22 cellular contexts compared by ENCODE assay signal in the genomic region with DNA sequence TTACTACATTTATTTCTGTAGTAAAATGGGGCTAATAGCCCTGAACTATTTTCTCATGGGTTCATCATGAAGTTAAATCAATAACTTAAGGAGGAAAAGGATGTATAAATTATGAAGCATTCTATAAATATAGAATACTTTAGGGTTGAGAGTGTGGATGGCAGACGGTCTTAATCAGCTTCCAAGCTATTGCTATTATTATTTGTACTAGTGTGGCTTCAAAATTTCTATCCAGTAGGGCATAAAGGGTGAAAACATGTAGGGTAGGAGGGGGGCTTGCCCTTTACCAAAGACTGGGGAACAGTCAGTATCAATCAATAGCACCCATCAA. TPM values are rescaled to one million over a fixed set of nuclear protein-coding genes. Genes with fewer than 3 reads are reported as not detected.
A peak's percentile ranks its signal among the peaks of the same experiment; 100 is the strongest.
DNase-seq lines count a peak whose midpoint lies in the region; ATAC-seq and TF ChIP-seq lines count a peak whose summit lies in the region.
"Had no signal": no experiment of that assay in that cellular context is flagged by ENCODE, and none has a peak within 500 bp of the region (broad histone marks: within the 10 kb centered on the region; RNA-seq: fewer than 3 reads in every experiment).

No MANE protein-coding gene starts in this region.

- no peaks in the 10 kb centered on the region for H3K79me2 ChIP-seq in osteoblast (ENCODE audit: insufficient read depth, low read length)

- H3K27ac Mint-ChIP-seq in glutamatergic neuron (ENCODE audit: unreplicated experiment): peak overlapping the region; percentile 93
- H3K27ac Mint-ChIP-seq: activated CD8-positive, alpha-beta memory T cell treated with anti-CD3 and anti-CD28 coated beads, Interleukin-2, amount 10 ng/mL, durations not matched to agents 7 days and 5 days; CD8-positive, alpha-beta T cell; mesothelial cell of epicardium; natural killer cell treated with Interleukin-12 subunit alpha and Interleukin-12 subunit beta and Interleukin-15 and Interleukin-18, amount 100 ng/mL, for 72 hours had no signal

- H3K4me3 Mint-ChIP-seq in glutamatergic neuron (ENCODE audit: unreplicated experiment): no peak overlapping the region
- H3K4me3 Mint-ChIP-seq: activated CD8-positive, alpha-beta memory T cell treated with anti-CD3 and anti-CD28 coated beads, Interleukin-2, amount 10 ng/mL, durations not matched to agents 7 days and 5 days; CD8-positive, alpha-beta T cell; mesothelial cell of epicardium; natural killer cell treated with Interleukin-12 subunit alpha and Interleukin-12 subunit beta and Interleukin-15 and Interleukin-18, amount 100 ng/mL, for 72 hours had no signal

- TF ChIP-seq POLR2A in vagina (IDR thresholded peaks at IDR 0.05): no peak

- H3K27me3 ChIP-seq in heart right ventricle (no peaks in the 10 kb centered on the region), osteoblast (ENCODE audit: insufficient read depth, low read length) (no peaks in the 10 kb centered on the region), vagina (no peaks in the 10 kb centered on the region)
- H3K27me3 ChIP-seq: pancreas, testis had no signal

- H3K4me1 ChIP-seq in heart right ventricle (peaks cover 0 to 23% (median 18%) of the 10 kb centered on the region in 9 donors), osteoblast (ENCODE audit: insufficient read depth, low read length) (peaks cover 7% of the 10 kb centered on the region), vagina (peaks cover 26% of the 10 kb centered on the region)

- 54 to 72% methylated on average over 1 of the region's 1 CpG for WGBS in heart right ventricle, 2 donors

- intact Hi-C loops in heart right ventricle (cut with DNase I) (no loop called here), Right ventricle myocardium superior (cut with DNase I) (no loop called here), vagina (cut with DNase I) (no loop called here)

- no peak overlapping the region for H2AFZ ChIP-seq in osteoblast (ENCODE audit: low read length)

- H3K4me2 ChIP-seq in osteoblast (ENCODE audit: insufficient read depth, low read length): no peak overlapping the region
- H3K4me2 ChIP-seq: KMS-11 had no signal

- H3K4me1 Mint-ChIP-seq in glutamatergic neuron (ENCODE audit: low read depth, unreplicated experiment): peaks cover 26% of the 10 kb centered on the region

- DNase-seq in heart right ventricle (no peak), Right ventricle myocardium superior (no peak), glutamatergic neuron (no peak), osteoblast (ENCODE audit: insufficient read length, low spot score, missing footprints) (peak; percentile 73), vagina (ENCODE audit: extremely low spot score in 2 of 2) (no peak), HUDEP-2 (lab: John Stamatoyannopoulos, UW; ENCODE audit: unreplicated experiment in 76 of 76) (no peak), retina (no peak)
- DNase-seq: activated CD4-positive, CD25-positive, alpha-beta regulatory T cell; activated CD8-positive, alpha-beta memory T cell treated with anti-CD3 and anti-CD28 coated beads, Interleukin-2, amount 10 ng/mL, durations not matched to agents 7 days and 5 days; activated naive CD4-positive, alpha-beta T cell treated with Interleukin-2 at 50 U/mL for 16 hours; activated T-cell treated with anti-CD3 and anti-CD28 coated beads, Interleukin-2, amount 50 U/mL, for 48 hours; CD8-positive, alpha-beta T cell; NCI-H2227 treated with DMSO at 0.1 percent for 48 hours; NCI-H748 treated with DMSO at 0.1 percent for 48 hours; pancreas; stimulated activated naive CD4-positive, alpha-beta T cell; T-helper 1 cell; testis had no signal

- no peak overlapping the region for H3K4me3 ChIP-seq in heart right ventricle
- no peak overlapping the region for H3K4me3 ChIP-seq in osteoblast (ENCODE audit: insufficient read depth, low read length)
- no peak overlapping the region for H3K4me3 ChIP-seq in vagina
- H3K4me3 ChIP-seq: pancreas, testis had no signal

- H3K27ac ChIP-seq in heart right ventricle (peak overlapping the region in 8 of 10 donors; percentile 12 to 65 (median 32)), osteoblast (ENCODE audit: low read depth, low read length) (no peak overlapping the region), vagina (peak overlapping the region; percentile 66)
- H3K27ac ChIP-seq: KMS-11, testis had no signal

- ATAC-seq in heart right ventricle (no peak), Right ventricle myocardium superior (ENCODE audit: poor library complexity) (no peak), HG02759 (IDR thresholded peaks at IDR 0.05; ENCODE audit: unreplicated experiment) (no peak)
- ATAC-seq: activated CD8-positive, alpha-beta memory T cell treated with anti-CD3 and anti-CD28 coated beads, Interleukin-2, amount 10 ng/mL, durations not matched to agents 7 days and 5 days; CD8-positive, alpha-beta T cell; natural killer cell treated with Interleukin-12 subunit alpha and Interleukin-12 subunit beta and Interleukin-15 and Interleukin-18, amount 100 ng/mL, for 72 hours had no signal

- H3K36me3 ChIP-seq in heart right ventricle: no peaks in the 10 kb centered on the region
- no peaks in the 10 kb centered on the region for H3K36me3 ChIP-seq in osteoblast (ENCODE audit: insufficient read depth, low read length)
- no peaks in the 10 kb centered on the region for H3K36me3 ChIP-seq in vagina
- H3K36me3 ChIP-seq: pancreas had no signal

- no peak for TF ChIP-seq CTCF in heart right ventricle (IDR thresholded peaks at IDR 0.05)
- no peak for TF ChIP-seq CTCF in glutamatergic neuron (IDR thresholded peaks at IDR 0.05; ENCODE audit: partially characterized antibody, unreplicated experiment)
- no peak for TF ChIP-seq CTCF in osteoblast (IDR thresholded peaks at IDR 0.05; ENCODE audit: extremely low read depth, low read depth, low read length)
- TF ChIP-seq CTCF in vagina (IDR thresholded peaks at IDR 0.05): no peak

- no peaks in the 10 kb centered on the region for H4K20me1 ChIP-seq in osteoblast (ENCODE audit: insufficient read depth, low read length)

- peaks cover 12% of the 10 kb centered on the region for H3K9me3 Mint-ChIP-seq in glutamatergic neuron (ENCODE audit: unreplicated experiment)
- H3K9me3 Mint-ChIP-seq: CD8-positive, alpha-beta T cell; mesothelial cell of epicardium; natural killer cell treated with Interleukin-12 subunit alpha and Interleukin-12 subunit beta and Interleukin-15 and Interleukin-18, amount 100 ng/mL, for 72 hours had no signal

- H3K36me3 Mint-ChIP-seq in glutamatergic neuron (ENCODE audit: unreplicated experiment): no peaks in the 10 kb centered on the region
- H3K36me3 Mint-ChIP-seq: activated CD8-positive, alpha-beta memory T cell treated with anti-CD3 and anti-CD28 coated beads, Interleukin-2, amount 10 ng/mL, durations not matched to agents 7 days and 5 days; CD8-positive, alpha-beta T cell; mesothelial cell of epicardium; natural killer cell treated with Interleukin-12 subunit alpha and Interleukin-12 subunit beta and Interleukin-15 and Interleukin-18, amount 100 ng/mL, for 72 hours had no signal

- peaks cover 7% of the 10 kb centered on the region for H3K27me3 Mint-ChIP-seq in glutamatergic neuron (ENCODE audit: unreplicated experiment)

- H3K9me3 ChIP-seq in heart right ventricle (no peaks in the 10 kb centered on the region), osteoblast (ENCODE audit: low read depth, low read length) (no peaks in the 10 kb centered on the region), vagina (no peaks in the 10 kb centered on the region)
- H3K9me3 ChIP-seq: pancreas, testis had no signal

RNA-seq across cellular contexts. Expression of gene DHX8, which starts 26.4 kb away (rescaled TPM):
- total RNA-seq in heart right ventricle: 10 to 100 TPM; 22.4 to 42.0 (median 29.0) TPM
- 10 to 100 TPM; 19.2 to 24.8 TPM for polyA plus RNA-seq in heart right ventricle
- total RNA-seq in Right ventricle myocardium superior: 26.1 TPM
- total RNA-seq in glutamatergic neuron (ENCODE audit: unreplicated experiment): 71.9 TPM
- total RNA-seq in osteoblast: 39.2 and 42.3 TPM in 2 replicates
- 32.7 TPM for total RNA-seq in vagina

RNA-seq across cellular contexts. Expression of gene ARL4D, which starts 58.5 kb away (rescaled TPM):
- total RNA-seq in heart right ventricle: 1 to 10 TPM; 2.5 to 6.9 (median 3.9) TPM
- 10 to 100 TPM in 1 of 2 donors, 1 to 10 TPM in 1; 7.8 to 13.5 TPM for polyA plus RNA-seq in heart right ventricle
- total RNA-seq in Right ventricle myocardium superior: 7.0 TPM
- 100 TPM for total RNA-seq in glutamatergic neuron (ENCODE audit: unreplicated experiment)
- 12.1 and 18.8 TPM in 2 replicates for total RNA-seq in osteoblast
- total RNA-seq in vagina: 35.6 TPM
